ENCODE assay signal across 19 cellular contexts in the genomic region with DNA sequence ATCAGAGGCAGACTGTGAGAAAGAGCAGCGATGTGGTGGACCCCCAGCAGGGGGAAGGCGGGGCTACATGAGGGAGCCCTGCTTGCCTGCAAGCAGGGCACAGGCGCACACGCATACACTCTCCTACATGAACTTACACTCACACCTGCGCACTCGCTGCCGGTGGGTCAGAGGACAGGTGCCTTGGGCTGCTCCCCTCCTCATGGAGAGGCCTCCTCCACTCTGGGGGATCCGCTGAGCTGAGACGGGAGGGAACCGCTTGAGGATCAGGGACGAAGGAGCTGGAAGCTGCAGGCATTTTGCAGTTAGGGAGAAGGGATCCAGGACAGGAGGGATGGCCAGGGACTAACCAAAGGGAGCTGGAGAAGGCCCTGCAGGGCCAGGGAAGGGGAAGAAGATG. TPM values are rescaled to one million over a fixed set of nuclear protein-coding genes. Genes with fewer than 3 reads are reported as not detected.
A peak's percentile ranks its signal among the peaks of the same experiment; 100 is the strongest.
DNase-seq lines count a peak whose midpoint lies in the region; ATAC-seq and TF ChIP-seq lines count a peak whose summit lies in the region.
"Had no signal": no experiment of that assay in that cellular context is flagged by ENCODE, and none has a peak within 500 bp of the region (broad histone marks: within the 10 kb centered on the region; RNA-seq: fewer than 3 reads in every experiment).

No MANE protein-coding gene starts in this region.

- H3K27ac Mint-ChIP-seq in natural killer cell: peak overlapping the region; percentile 45 to 93
- H3K27ac Mint-ChIP-seq in natural killer cell treated with Interleukin-12 subunit alpha and Interleukin-12 subunit beta and Interleukin-15 and Interleukin-18, amount 100 ng/mL, for 72 hours: no peak overlapping the region
- no peak overlapping the region for H3K27ac Mint-ChIP-seq in activated naive CD4-positive, alpha-beta T cell treated with anti-CD3 and anti-CD28 coated beads, Interleukin-2, amount 10 ng/mL, durations not matched to agents 7 days and 5 days

- H3K36me3 Mint-ChIP-seq in natural killer cell: peaks cover 20% of the 10 kb centered on the region
- H3K36me3 Mint-ChIP-seq in natural killer cell treated with Interleukin-12 subunit alpha and Interleukin-12 subunit beta and Interleukin-15 and Interleukin-18, amount 100 ng/mL, for 72 hours: peaks cover 6% of the 10 kb centered on the region
- H3K36me3 Mint-ChIP-seq in activated naive CD4-positive, alpha-beta T cell treated with anti-CD3 and anti-CD28 coated beads, Interleukin-2, amount 10 ng/mL, durations not matched to agents 7 days and 5 days: peaks cover 35% of the 10 kb centered on the region

- no peaks in the 10 kb centered on the region for H3K9me3 ChIP-seq in gastrocnemius medialis
- H3K9me3 ChIP-seq: A549, HAP-1 had no signal

- no peak overlapping the region for H3K4me3 ChIP-seq in gastrocnemius medialis
- H3K4me3 ChIP-seq: A549, HAP-1 had no signal

- DNase-seq in natural killer cell: no peak
- DNase-seq in natural killer cell treated with Interleukin-12 subunit alpha and Interleukin-12 subunit beta and Interleukin-15 and Interleukin-18, amount 100 ng/mL, for 72 hours (ENCODE audit: low spot score): no peak
- peak; percentile 47 for DNase-seq in islet precursor cell
- no peak for DNase-seq in gastrocnemius medialis
- DNase-seq in NCI-H1105 treated with DMSO at 0.1 percent for 48 hours (lab: John Stamatoyannopoulos, UW): no peak
- no peak for DNase-seq in activated naive CD4-positive, alpha-beta T cell treated with anti-CD3 and anti-CD28 coated beads, Interleukin-2, amount 10 ng/mL, durations not matched to agents 7 days and 5 days
- DNase-seq in activated CD4-positive, alpha-beta T cell treated with anti-CD3 and anti-CD28 coated beads, Interleukin-2, amount 50 U/mL, for 48 hours: no peak
- no peak for DNase-seq in GM03348 (ENCODE audit: low spot score)
- DNase-seq: CD4-positive, alpha-beta memory T cell; KG1; NCI-H187; NCI-H2107; NCI-H2227 treated with DMSO at 0.1 percent for 48 hours; NCI-H510A treated with DMSO at 0.1 percent for 48 hours; NCI-H774; SHP77 had no signal

- H3K27me3 Mint-ChIP-seq in natural killer cell (ENCODE audit: low read depth in 2 of 2): no peaks in the 10 kb centered on the region
- H3K27me3 Mint-ChIP-seq in natural killer cell treated with Interleukin-12 subunit alpha and Interleukin-12 subunit beta and Interleukin-15 and Interleukin-18, amount 100 ng/mL, for 72 hours: no peaks in the 10 kb centered on the region
- peaks cover 13% of the 10 kb centered on the region for H3K27me3 Mint-ChIP-seq in activated naive CD4-positive, alpha-beta T cell treated with anti-CD3 and anti-CD28 coated beads, Interleukin-2, amount 10 ng/mL, durations not matched to agents 7 days and 5 days
- H3K27me3 Mint-ChIP-seq: CD4-positive, alpha-beta memory T cell had no signal

- no peak for TF ChIP-seq CTCF in natural killer cell (IDR thresholded peaks at IDR 0.05)
- TF ChIP-seq CTCF in gastrocnemius medialis (IDR thresholded peaks at IDR 0.05 in 4 of 5, conservative IDR thresholded peaks at IDR 0.05 in 1 of 5): no peak

- H3K27ac ChIP-seq in gastrocnemius medialis: peak overlapping the region; percentile 61 to 86 (median 74)
- H3K27ac ChIP-seq: A549 had no signal

- peaks cover 22 to 27% of the 10 kb centered on the region in 2 donors for H3K4me1 Mint-ChIP-seq in natural killer cell
- peaks cover 24 to 26% of the 10 kb centered on the region in 2 donors for H3K4me1 Mint-ChIP-seq in natural killer cell treated with Interleukin-12 subunit alpha and Interleukin-12 subunit beta and Interleukin-15 and Interleukin-18, amount 100 ng/mL, for 72 hours (ENCODE audit: low read depth in 2 of 2)
- H3K4me1 Mint-ChIP-seq in activated naive CD4-positive, alpha-beta T cell treated with anti-CD3 and anti-CD28 coated beads, Interleukin-2, amount 10 ng/mL, durations not matched to agents 7 days and 5 days: no peaks in the 10 kb centered on the region

- no peaks in the 10 kb centered on the region for H3K9me3 Mint-ChIP-seq in natural killer cell
- no peaks in the 10 kb centered on the region for H3K9me3 Mint-ChIP-seq in natural killer cell treated with Interleukin-12 subunit alpha and Interleukin-12 subunit beta and Interleukin-15 and Interleukin-18, amount 100 ng/mL, for 72 hours
- H3K9me3 Mint-ChIP-seq in activated naive CD4-positive, alpha-beta T cell treated with anti-CD3 and anti-CD28 coated beads, Interleukin-2, amount 10 ng/mL, durations not matched to agents 7 days and 5 days: no peaks in the 10 kb centered on the region
- H3K9me3 Mint-ChIP-seq: CD4-positive, alpha-beta memory T cell had no signal

- ATAC-seq in natural killer cell (no peak), gastrocnemius medialis (no peak)
- no peak for ATAC-seq in natural killer cell treated with Interleukin-12 subunit alpha and Interleukin-12 subunit beta and Interleukin-15 and Interleukin-18, amount 100 ng/mL, for 72 hours
- ATAC-seq: A549 had no signal

- H3K4me1 ChIP-seq in gastrocnemius medialis: peaks cover 0 to 35% of the 10 kb centered on the region in 2 donors
- H3K4me1 ChIP-seq: HAP-1 had no signal

- CTCF ChIA-PET in activated naive CD4-positive, alpha-beta T cell treated with anti-CD3 and anti-CD28 coated beads, Interleukin-2, amount 10 ng/mL, durations not matched to agents 7 days and 5 days (lab: Charles Lee): no interaction called here

- peaks cover 0 to 16% of the 10 kb centered on the region in 2 donors for H3K36me3 ChIP-seq in gastrocnemius medialis
- H3K36me3 ChIP-seq: HAP-1 had no signal

- intact Hi-C loops in natural killer cell (cut with micrococcal nuclease) (no loop called here), gastrocnemius medialis (cut with DNase I; ENCODE audit: low total_unique reads) (loop anchor here (10.0 kb wide), 1 partner anchor 113 kb away; a partner anchor contains a TSS)

- in situ Hi-C loops in gastrocnemius medialis (cut with MboI; ENCODE audit: low sequenced_read_pairs in 4 of 4): loop anchor here in 1 of 4 donors (10.0 kb wide), 1 partner anchor 113 kb away; a partner anchor contains a TSS

- H3K27me3 ChIP-seq in gastrocnemius medialis: no peaks in the 10 kb centered on the region

- H3K4me3 Mint-ChIP-seq in natural killer cell: no peak overlapping the region
- H3K4me3 Mint-ChIP-seq in natural killer cell treated with Interleukin-12 subunit alpha and Interleukin-12 subunit beta and Interleukin-15 and Interleukin-18, amount 100 ng/mL, for 72 hours: no peak overlapping the region
- H3K4me3 Mint-ChIP-seq in activated naive CD4-positive, alpha-beta T cell treated with anti-CD3 and anti-CD28 coated beads, Interleukin-2, amount 10 ng/mL, durations not matched to agents 7 days and 5 days: no peak overlapping the region

- TF ChIP-seq POLR2A in gastrocnemius medialis (IDR thresholded peaks at IDR 0.05): no peak

RNA-seq across cellular contexts. Expression of a gene that starts 14.2 kb away (rescaled TPM):
- 100 to 1,000 TPM; 113 to 162 (median 119) TPM for total RNA-seq in natural killer cell
- total RNA-seq in natural killer cell treated with Interleukin-12 subunit alpha and Interleukin-12 subunit beta and Interleukin-15 and Interleukin-18, amount 100 ng/mL, for 72 hours: 10 to 100 TPM; 21.6 to 28.6 TPM
- total RNA-seq in gastrocnemius medialis: 1 to 10 TPM in 3 of 4 donors, under 1 TPM in 1; 0.89 to 4.6 (median 1.6) TPM

RNA-seq across cellular contexts. Expression of a gene that starts 23.9 kb away (rescaled TPM):
- total RNA-seq in natural killer cell: 100 to 1,000 TPM; 106 to 232 (median 144) TPM
- 10 to 100 TPM; 44.6 to 44.7 TPM for total RNA-seq in natural killer cell treated with Interleukin-12 subunit alpha and Interleukin-12 subunit beta and Interleukin-15 and Interleukin-18, amount 100 ng/mL, for 72 hours
- total RNA-seq in gastrocnemius medialis: 10 to 100 TPM; 38.6 to 76.5 (median 49.6) TPM

RNA-seq across cellular contexts. Expression of a gene that starts 24.0 kb away (rescaled TPM):
- total RNA-seq in natural killer cell: 1 to 10 TPM; 1.7 to 3.1 (median 2.7) TPM
- total RNA-seq in natural killer cell treated with Interleukin-12 subunit alpha and Interleukin-12 subunit beta and Interleukin-15 and Interleukin-18, amount 100 ng/mL, for 72 hours: under 1 TPM; 0.17 to 0.86 TPM
- under 1 TPM in 1 of 4 donors, not detected in 3; 0.20 TPM for total RNA-seq in gastrocnemius medialis
- total RNA-seq: RPMI7951 had no signal

RNA-seq across cellular contexts. Expression of a gene that starts 33.7 kb away (rescaled TPM):
- total RNA-seq in natural killer cell (10 to 100 TPM; 33.7 to 38.0 (median 35.7) TPM), gastrocnemius medialis (10 to 100 TPM; 11.0 to 22.3 (median 16.8) TPM)
- total RNA-seq in natural killer cell treated with Interleukin-12 subunit alpha and Interleukin-12 subunit beta and Interleukin-15 and Interleukin-18, amount 100 ng/mL, for 72 hours: 10 to 100 TPM; 18.1 to 23.5 TPM

RNA-seq across cellular contexts. Expression of a gene that starts 43.5 kb away (rescaled TPM):
- total RNA-seq in natural killer cell (under 1 TPM in 2 of 3 donors, not detected in 1; 0.09 TPM), gastrocnemius medialis (under 1 TPM in 1 of 4 donors, not detected in 3; 0.16 TPM)
- total RNA-seq in natural killer cell treated with Interleukin-12 subunit alpha and Interleukin-12 subunit beta and Interleukin-15 and Interleukin-18, amount 100 ng/mL, for 72 hours: under 1 TPM in 1 of 2 donors, not detected in 1; 0.24 TPM
- total RNA-seq: CD4-positive, alpha-beta memory T cell; RPMI7951 had no signal

Comparison
In these comparisons a context has a peak if more than half of its experiments do, and no peak if none do; other contexts are left out.
1. H3K27ac Mint-ChIP-seq: peak in natural killer cell (2 of 2); none in natural killer cell treated with Interleukin-12 subunit alpha and Interleukin-12 subunit beta and Interleukin-15 and Interleukin-18, amount 100 ng/mL, for 72 hours (0 of 2) and activated naive CD4-positive, alpha-beta T cell treated with anti-CD3 and anti-CD28 coated beads, Interleukin-2, amount 10 ng/mL, durations not matched to agents 7 days and 5 days (single experiment).
2. RNA of a gene that starts 14.2 kb away (total RNA-seq): 113 to 162 TPM in natural killer cell and 21.6 to 28.6 TPM in natural killer cell treated with Interleukin-12 subunit alpha and Interleukin-12 subunit beta and Interleukin-15 and Interleukin-18, amount 100 ng/mL, for 72 hours; 0.89 to 4.6 TPM in gastrocnemius medialis; every median in the first group is over 4 times any median in the second.